8 cellular contexts compared by ENCODE assay signal in genomic region chr14:77760381-77761204, GRCh38. TPM values are rescaled to one million over a fixed set of nuclear protein-coding genes. Genes with fewer than 3 reads are reported as not detected.
DNase-seq lines count a peak whose midpoint lies in the region; ATAC-seq and TF ChIP-seq lines count a peak whose summit lies in the region.

TSS of gene SNW1 (minus strand) at chr14:77761156. CDS start at chr14:77761127, 29 bp downstream.

- H3K9me3 Mint-ChIP-seq in activated CD4-positive, alpha-beta T cell treated with anti-CD3 and anti-CD28 coated beads for 36 hours (ENCODE audit: low read depth): no peaks in the 10 kb centered on the region

- DNase-seq in A172 (ENCODE audit: low spot score) (peak; percentile 86), NCI-H2196 treated with DMSO at 0.1 percent for 48 hours (lab: John Stamatoyannopoulos, UW; ENCODE audit: unreplicated experiment) (peak; percentile 91), choroid plexus epithelial cell (ENCODE audit: low read depth) (peak; percentile 73), kidney glomerular epithelial cell (lab: John Stamatoyannopoulos, UW) (peak; percentile 47)
- DNase-seq in activated CD4-positive, alpha-beta T cell treated with anti-CD3 and anti-CD28 coated beads for 36 hours: peak; percentile 95
- peak; percentile 73 to 77 for DNase-seq in stimulated activated CD4-positive, alpha-beta T cell treated with anti-CD3 and anti-CD28 coated beads, Interleukin-1b, Interleukin-23, amount 100 ng/mL, for 1 hour (ENCODE audit: low read depth in 2 of 2)

- peaks cover 21% of the 10 kb centered on the region for H3K36me3 Mint-ChIP-seq in activated CD4-positive, alpha-beta T cell treated with anti-CD3 and anti-CD28 coated beads for 36 hours (ENCODE audit: low read depth)

- peak within 1 kb of the TSS; percentile 98 for H3K27ac Mint-ChIP-seq in activated CD4-positive, alpha-beta T cell treated with anti-CD3 and anti-CD28 coated beads for 36 hours

- ATAC-seq in GM18511 (IDR thresholded peaks at IDR 0.05; ENCODE audit: unreplicated experiment): peak; percentile 93
- peak; percentile 95 for ATAC-seq in HG03039 (IDR thresholded peaks at IDR 0.05; ENCODE audit: unreplicated experiment)
- ATAC-seq in activated CD4-positive, alpha-beta T cell treated with anti-CD3 and anti-CD28 coated beads for 36 hours: peak; percentile 96

- H3K4me3 Mint-ChIP-seq in activated CD4-positive, alpha-beta T cell treated with anti-CD3 and anti-CD28 coated beads for 36 hours: peak within 1 kb of the TSS; percentile 96

- no peaks in the 10 kb centered on the region for H3K27me3 Mint-ChIP-seq in activated CD4-positive, alpha-beta T cell treated with anti-CD3 and anti-CD28 coated beads for 36 hours

- H3K4me1 Mint-ChIP-seq in activated CD4-positive, alpha-beta T cell treated with anti-CD3 and anti-CD28 coated beads for 36 hours: peaks cover 33% of the 10 kb centered on the region

- intact Hi-C loops in activated CD4-positive, alpha-beta T cell treated with anti-CD3 and anti-CD28 coated beads for 36 hours (cut with DNase I, micrococcal nuclease): loop anchor here (1.0 to 2.0 kb wide), 9 partner anchors 40 to 662 kb away; partner anchors contain the start of genes ADCK1 (in 2 of the 2), ALKBH1 (in 2 of the 2), POMT2 (in 2 of the 2) and SLIRP (in 2 of the 2)

- POLR2A ChIA-PET in activated CD4-positive, alpha-beta T cell treated with anti-CD3 and anti-CD28 coated beads for 36 hours (lab: Charles Lee): interaction anchor here (0.6 to 1.0 kb wide), 4 partner anchors 39 to 439 kb away, joined by 3 to 5 read pairs (median 3); partner anchors contain the start of genes ADCK1 and GSTZ1

- H3K4me3 ChIP-seq in choroid plexus epithelial cell (ENCODE audit: low read depth, low read length): peak within 1 kb of the TSS; percentile 78

- no peak for TF ChIP-seq CTCF in choroid plexus epithelial cell (conservative IDR thresholded peaks at IDR 0.05; ENCODE audit: low read depth, low read length)

- CTCF ChIA-PET in activated CD4-positive, alpha-beta T cell treated with anti-CD3 and anti-CD28 coated beads for 36 hours (lab: Charles Lee): interaction anchor here (0.7 to 1.7 kb wide), 6 partner anchors 10 to 440 kb away, joined by 3 to 5 read pairs (median 3); partner anchors contain the start of genes GSTZ1 and POMT2

RNA-seq across cellular contexts. Expression of gene SNW1, which starts in this region (rescaled TPM):
- 68.8 and 80.9 TPM in 2 replicates for total RNA-seq in A172 (2014; rRNA removed; shearing (Covaris generic))
- 100 to 1,000 TPM; 134 to 135 TPM for total RNA-seq in activated CD4-positive, alpha-beta T cell treated with anti-CD3 and anti-CD28 coated beads for 36 hours

Comparison
In these comparisons a context has a peak if more than half of its experiments do, and no peak if none do; other contexts are left out.
1. Peak in every context shown above with its lines: DNase-seq, ATAC-seq and H3K4me3 ChIP-seq.